14 cellular contexts compared by ENCODE assay signal in genomic region chr3:159844383-159844730, GRCh38. TPM values are rescaled to one million over a fixed set of nuclear protein-coding genes. Genes with fewer than 3 reads are reported as not detected.
A peak's percentile ranks its signal among the peaks of the same experiment; 100 is the strongest.
DNase-seq lines count a peak whose midpoint lies in the region; ATAC-seq and TF ChIP-seq lines count a peak whose summit lies in the region.
"Had no signal": no experiment of that assay in that cellular context is flagged by ENCODE, and none has a peak within 500 bp of the region (broad histone marks: within the 10 kb centered on the region; RNA-seq: fewer than 3 reads in every experiment).

No MANE protein-coding gene starts in this region.

- WGBS in aorta, 2 donors, result 16 to 20% methylated on average over 4 of the region's 4 CpGs

- H3K9me3 ChIP-seq in gastrocnemius medialis (no peaks in the 10 kb centered on the region), left ventricle myocardium inferior (replicated peaks) (no peaks in the 10 kb centered on the region), aorta (ENCODE audit: control insufficient read depth, low read length) (no peaks in the 10 kb centered on the region)
- H3K9me3 ChIP-seq: pancreas, uterus had no signal

- intact Hi-C loops in gastrocnemius medialis (cut with DNase I; ENCODE audit: low total_unique reads) (no loop called here), left ventricle myocardium inferior (cut with micrococcal nuclease) (no loop called here), aorta (cut with DNase I) (no loop called here)

- H3K4me3 ChIP-seq in fibroblast of villous mesenchyme (ENCODE audit: low read depth, low read length) (no peak overlapping the region), gastrocnemius medialis (no peak overlapping the region), left ventricle myocardium inferior (no peak overlapping the region), aorta (ENCODE audit: low read length in 2 of 2) (no peak overlapping the region)
- H3K4me3 ChIP-seq: pancreas, uterus had no signal

- peak overlapping the region; percentile 84 for H3K27ac ChIP-seq in angular gyrus (ENCODE audit: low read depth, low read length)
- peak overlapping the region; percentile 45 to 84 (median 52) for H3K27ac ChIP-seq in gastrocnemius medialis
- no peak overlapping the region for H3K27ac ChIP-seq in left ventricle myocardium inferior (replicated peaks)
- no peak overlapping the region for H3K27ac ChIP-seq in aorta (ENCODE audit: low read depth in 1 of 2, low read length in 2 of 2)
- H3K27ac ChIP-seq: pancreas, uterus had no signal

- no peaks in the 10 kb centered on the region for H3K36me3 ChIP-seq in gastrocnemius medialis
- no peaks in the 10 kb centered on the region for H3K36me3 ChIP-seq in left ventricle myocardium inferior
- H3K36me3 ChIP-seq in aorta (ENCODE audit: control insufficient read depth in 1 of 2, insufficient read depth in 2 of 2, low read length in 1 of 2), result no peaks in the 10 kb centered on the region
- H3K36me3 ChIP-seq: pancreas, uterus had no signal

- ATAC-seq in gastrocnemius medialis, result no peak
- no peak for ATAC-seq in aorta (ENCODE audit: low FRiP score)
- ATAC-seq: pancreas had no signal

- peaks cover 64 to 72% of the 10 kb centered on the region in 2 donors for H3K4me1 ChIP-seq in gastrocnemius medialis
- peaks cover 89% of the 10 kb centered on the region for H3K4me1 ChIP-seq in left ventricle myocardium inferior
- peaks cover 5 to 18% of the 10 kb centered on the region in 2 donors for H3K4me1 ChIP-seq in aorta (ENCODE audit: control insufficient read depth in 1 of 2, insufficient read depth in 2 of 2, low read length in 2 of 2)
- H3K4me1 ChIP-seq: pancreas, uterus had no signal

- TF ChIP-seq CTCF in fibroblast of villous mesenchyme (IDR thresholded peaks at IDR 0.05; ENCODE audit: insufficient read depth, low read depth, low read length) (no peak), gastrocnemius medialis (IDR thresholded peaks at IDR 0.05 in 4 of 5, conservative IDR thresholded peaks at IDR 0.05 in 1 of 5) (no peak), left ventricle myocardium inferior (IDR thresholded peaks at IDR 0.05; ENCODE audit: borderline replicate concordance) (no peak)

- TF ChIP-seq POLR2A in gastrocnemius medialis (IDR thresholded peaks at IDR 0.05), result no peak

- H3K27me3 ChIP-seq in gastrocnemius medialis, result no peaks in the 10 kb centered on the region
- H3K27me3 ChIP-seq in left ventricle myocardium inferior (ENCODE audit: low read depth), result no peaks in the 10 kb centered on the region
- no peaks in the 10 kb centered on the region for H3K27me3 ChIP-seq in aorta (ENCODE audit: control insufficient read depth in 1 of 2, insufficient read depth in 2 of 2, low read length in 1 of 2)
- H3K27me3 ChIP-seq: pancreas, uterus had no signal

- DNase-seq in H4 (ENCODE audit: low spot score), result peak; percentile 70
- peak; percentile 51 for DNase-seq in fibroblast of villous mesenchyme (ENCODE audit: low read depth)
- no peak for DNase-seq in gastrocnemius medialis
- no peak for DNase-seq in activated naive CD4-positive, alpha-beta T cell (lab: John Stamatoyannopoulos, UW)
- no peak for DNase-seq in retina
- no peak for DNase-seq in left ventricle myocardium inferior
- DNase-seq in aorta, result no peak
- DNase-seq: activated gamma-delta T cell; NCI-H146; NK-92 treated with Interleukin-12 subunit alpha and Interleukin-12 subunit beta, amount 100 ng/mL, for 24 hours; pancreas; uterus had no signal

- in situ Hi-C loops in gastrocnemius medialis (cut with MboI; ENCODE audit: low sequenced_read_pairs in 4 of 4), result no loop called here

RNA-seq across cellular contexts. Expression of gene SCHIP1, which starts 4.7 kb away (rescaled TPM):
- 3.2 and 3.4 TPM in 2 replicates for total RNA-seq in H4 (2014; rRNA removed; shearing (Covaris generic))
- total RNA-seq in fibroblast of villous mesenchyme (2.3 and 4.7 TPM in 2 replicates), gastrocnemius medialis (100 to 1,000 TPM in 1 of 4 donors, 10 to 100 TPM in 3; 36.8 to 325 (median 85.6) TPM), left ventricle myocardium inferior (62.6 TPM), aorta (10 to 100 TPM; 18.0 to 32.7 TPM)
- polyA plus RNA-seq in aorta, result 1 to 10 TPM; 2.8 to 9.0 TPM
- total RNA-seq: B cell had no signal

Comparison
In these comparisons a context has a peak if more than half of its experiments do, and no peak if none do; other contexts are left out.
1. DNase-seq: peak in H4 (single experiment) and fibroblast of villous mesenchyme (single experiment); none in gastrocnemius medialis (0 of 2), activated naive CD4-positive, alpha-beta T cell (0 of 4), retina (single experiment), left ventricle myocardium inferior (single experiment) and aorta (0 of 2).
2. H3K27ac ChIP-seq: peak in angular gyrus (single experiment) and gastrocnemius medialis (4 of 4); none in left ventricle myocardium inferior (single experiment) and aorta (0 of 2).